ENCODE assay signal across 10 cellular contexts in genomic region chr2:181140414-181140813, GRCh38.
A peak's percentile ranks its signal among the peaks of the same experiment; 100 is the strongest.
DNase-seq lines count a peak whose midpoint lies in the region; ATAC-seq and TF ChIP-seq lines count a peak whose summit lies in the region.
"Had no signal": no experiment of that assay in that cellular context is flagged by ENCODE, and none has a peak within 500 bp of the region (broad histone marks: within the 10 kb centered on the region; RNA-seq: fewer than 3 reads in every experiment).

No MANE protein-coding gene starts in this region.

- no peak for TF ChIP-seq CTCF in progenitor cell of endocrine pancreas (IDR thresholded peaks at IDR 0.05; ENCODE audit: unreplicated experiment)

- no peaks in the 10 kb centered on the region for H3K9me3 Mint-ChIP-seq in progenitor cell of endocrine pancreas (ENCODE audit: low read depth)
- H3K9me3 Mint-ChIP-seq: H9 had no signal

- H3K4me3 Mint-ChIP-seq in progenitor cell of endocrine pancreas (ENCODE audit: low read depth): no peak overlapping the region
- H3K4me3 Mint-ChIP-seq: H9 had no signal

- H3K27ac Mint-ChIP-seq in progenitor cell of endocrine pancreas: no peak overlapping the region
- H3K27ac Mint-ChIP-seq: H9 had no signal

- H3K36me3 Mint-ChIP-seq in progenitor cell of endocrine pancreas (ENCODE audit: insufficient read depth): no peaks in the 10 kb centered on the region

- intact Hi-C loops in Right ventricle myocardium inferior (cut with DNase I): no loop called here
- intact Hi-C loops in cardiac septum (cut with DNase I): no loop called here

- DNase-seq in Right ventricle myocardium inferior (ENCODE audit: missing footprints) (no peak), cardiac septum (ENCODE audit: low spot score) (no peak), NCI-H2081 (lab: John Stamatoyannopoulos, UW) (peak; percentile 30 to 79), cerebellum (ENCODE audit: low spot score) (peak; percentile 1), stromal cell of bone marrow (ENCODE audit: low read depth) (peak; percentile 69), progenitor cell of endocrine pancreas (ENCODE audit: low spot score, unreplicated experiment) (no peak), NCI-H345 treated with DMSO at 0.1 percent for 48 hours (lab: John Stamatoyannopoulos, UW; ENCODE audit: unreplicated experiment) (no peak)
- DNase-seq: H9, right lobe of liver had no signal

- H3K4me1 Mint-ChIP-seq in progenitor cell of endocrine pancreas (ENCODE audit: low read depth): no peaks in the 10 kb centered on the region

- H3K27me3 Mint-ChIP-seq in progenitor cell of endocrine pancreas: peaks cover 3% of the 10 kb centered on the region

- peak; percentile 72 for ATAC-seq in Right ventricle myocardium inferior
- ATAC-seq in GM21786 (IDR thresholded peaks at IDR 0.05; ENCODE audit: unreplicated experiment): no peak
- ATAC-seq: right lobe of liver had no signal

Comparison
In these comparisons a context has a peak if more than half of its experiments do, and no peak if none do; other contexts are left out.
1. DNase-seq: peak in NCI-H2081 (2 of 2), cerebellum (single experiment) and stromal cell of bone marrow (single experiment); none in Right ventricle myocardium inferior (single experiment), cardiac septum (single experiment), progenitor cell of endocrine pancreas (single experiment) and NCI-H345 treated with DMSO at 0.1 percent for 48 hours (single experiment).